Comparison of ENCODE assay signal across 1 cellular context in genomic region chr6:170221753-170222400, GRCh38.
TF ChIP-seq lines count a peak whose summit lies in the region.

No MANE protein-coding gene starts in this region.

TF ChIP-seq in GM23338, 12 proteins besides CTCF, POLR2A, EP300 and RAD21 (continued from another document):
- TF ChIP-seq REST (IDR thresholded peaks at IDR 0.05; ENCODE audit: unreplicated experiment) (no peak), NANOG (IDR thresholded peaks at IDR 0.05; ENCODE audit: borderline replicate concordance) (no peak), POLR2AphosphoS5 (IDR thresholded peaks at IDR 0.05; ENCODE audit: low read depth) (no peak), STAT1 (IDR thresholded peaks at IDR 0.05; ENCODE audit: unreplicated experiment) (no peak)
- TF ChIP-seq, protein P1, sequence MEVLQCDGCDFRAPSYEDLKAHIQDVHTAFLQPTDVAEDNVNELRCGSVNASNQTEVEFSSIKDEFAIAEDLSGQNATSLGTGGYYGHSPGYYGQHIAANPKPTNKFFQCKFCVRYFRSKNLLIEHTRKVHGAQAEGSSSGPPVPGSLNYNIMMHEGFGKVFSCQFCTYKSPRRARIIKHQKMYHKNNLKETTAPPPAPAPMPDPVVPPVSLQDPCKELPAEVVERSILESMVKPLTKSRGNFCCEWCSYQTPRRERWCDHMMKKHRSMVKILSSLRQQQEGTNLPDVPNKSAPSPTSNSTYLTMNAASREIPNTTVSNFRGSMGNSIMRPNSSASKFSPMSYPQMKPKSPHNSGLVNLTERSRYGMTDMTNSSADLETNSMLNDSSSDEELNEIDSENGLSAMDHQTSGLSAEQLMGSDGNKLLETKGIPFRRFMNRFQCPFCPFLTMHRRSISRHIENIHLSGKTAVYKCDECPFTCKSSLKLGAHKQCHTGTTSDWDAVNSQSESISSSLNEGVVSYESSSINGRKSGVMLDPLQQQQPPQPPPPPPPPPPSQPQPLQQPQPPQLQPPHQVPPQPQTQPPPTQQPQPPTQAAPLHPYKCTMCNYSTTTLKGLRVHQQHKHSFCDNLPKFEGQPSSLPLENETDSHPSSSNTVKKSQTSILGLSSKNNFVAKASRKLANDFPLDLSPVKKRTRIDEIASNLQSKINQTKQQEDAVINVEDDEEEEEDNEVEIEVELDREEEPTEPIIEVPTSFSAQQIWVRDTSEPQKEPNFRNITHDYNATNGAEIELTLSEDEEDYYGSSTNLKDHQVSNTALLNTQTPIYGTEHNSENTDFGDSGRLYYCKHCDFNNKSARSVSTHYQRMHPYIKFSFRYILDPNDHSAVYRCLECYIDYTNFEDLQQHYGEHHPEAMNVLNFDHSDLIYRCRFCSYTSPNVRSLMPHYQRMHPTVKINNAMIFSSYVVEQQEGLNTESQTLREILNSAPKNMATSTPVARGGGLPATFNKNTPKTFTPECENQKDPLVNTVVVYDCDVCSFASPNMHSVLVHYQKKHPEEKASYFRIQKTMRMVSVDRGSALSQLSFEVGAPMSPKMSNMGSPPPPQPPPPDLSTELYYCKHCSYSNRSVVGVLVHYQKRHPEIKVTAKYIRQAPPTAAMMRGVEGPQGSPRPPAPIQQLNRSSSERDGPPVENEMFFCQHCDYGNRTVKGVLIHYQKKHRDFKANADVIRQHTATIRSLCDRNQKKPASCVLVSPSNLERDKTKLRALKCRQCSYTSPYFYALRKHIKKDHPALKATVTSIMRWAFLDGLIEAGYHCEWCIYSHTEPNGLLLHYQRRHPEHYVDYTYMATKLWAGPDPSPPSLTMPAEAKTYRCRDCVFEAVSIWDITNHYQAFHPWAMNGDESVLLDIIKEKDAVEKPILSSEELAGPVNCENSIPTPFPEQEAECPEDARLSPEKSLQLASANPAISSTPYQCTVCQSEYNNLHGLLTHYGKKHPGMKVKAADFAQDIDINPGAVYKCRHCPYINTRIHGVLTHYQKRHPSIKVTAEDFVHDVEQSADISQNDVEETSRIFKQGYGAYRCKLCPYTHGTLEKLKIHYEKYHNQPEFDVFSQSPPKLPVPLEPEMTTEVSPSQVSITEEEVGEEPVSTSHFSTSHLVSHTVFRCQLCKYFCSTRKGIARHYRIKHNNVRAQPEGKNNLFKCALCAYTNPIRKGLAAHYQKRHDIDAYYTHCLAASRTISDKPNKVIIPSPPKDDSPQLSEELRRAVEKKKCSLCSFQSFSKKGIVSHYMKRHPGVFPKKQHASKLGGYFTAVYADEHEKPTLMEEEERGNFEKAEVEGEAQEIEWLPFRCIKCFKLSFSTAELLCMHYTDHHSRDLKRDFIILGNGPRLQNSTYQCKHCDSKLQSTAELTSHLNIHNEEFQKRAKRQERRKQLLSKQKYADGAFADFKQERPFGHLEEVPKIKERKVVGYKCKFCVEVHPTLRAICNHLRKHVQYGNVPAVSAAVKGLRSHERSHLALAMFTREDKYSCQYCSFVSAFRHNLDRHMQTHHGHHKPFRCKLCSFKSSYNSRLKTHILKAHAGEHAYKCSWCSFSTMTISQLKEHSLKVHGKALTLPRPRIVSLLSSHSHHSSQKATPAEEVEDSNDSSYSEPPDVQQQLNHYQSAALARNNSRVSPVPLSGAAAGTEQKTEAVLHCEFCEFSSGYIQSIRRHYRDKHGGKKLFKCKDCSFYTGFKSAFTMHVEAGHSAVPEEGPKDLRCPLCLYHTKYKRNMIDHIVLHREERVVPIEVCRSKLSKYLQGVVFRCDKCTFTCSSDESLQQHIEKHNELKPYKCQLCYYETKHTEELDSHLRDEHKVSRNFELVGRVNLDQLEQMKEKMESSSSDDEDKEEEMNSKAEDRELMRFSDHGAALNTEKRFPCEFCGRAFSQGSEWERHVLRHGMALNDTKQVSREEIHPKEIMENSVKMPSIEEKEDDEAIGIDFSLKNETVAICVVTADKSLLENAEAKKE (CRISPR knock-in tag; IDR thresholded peaks at IDR 0.05) = no peak
